In the genomic region with DNA sequence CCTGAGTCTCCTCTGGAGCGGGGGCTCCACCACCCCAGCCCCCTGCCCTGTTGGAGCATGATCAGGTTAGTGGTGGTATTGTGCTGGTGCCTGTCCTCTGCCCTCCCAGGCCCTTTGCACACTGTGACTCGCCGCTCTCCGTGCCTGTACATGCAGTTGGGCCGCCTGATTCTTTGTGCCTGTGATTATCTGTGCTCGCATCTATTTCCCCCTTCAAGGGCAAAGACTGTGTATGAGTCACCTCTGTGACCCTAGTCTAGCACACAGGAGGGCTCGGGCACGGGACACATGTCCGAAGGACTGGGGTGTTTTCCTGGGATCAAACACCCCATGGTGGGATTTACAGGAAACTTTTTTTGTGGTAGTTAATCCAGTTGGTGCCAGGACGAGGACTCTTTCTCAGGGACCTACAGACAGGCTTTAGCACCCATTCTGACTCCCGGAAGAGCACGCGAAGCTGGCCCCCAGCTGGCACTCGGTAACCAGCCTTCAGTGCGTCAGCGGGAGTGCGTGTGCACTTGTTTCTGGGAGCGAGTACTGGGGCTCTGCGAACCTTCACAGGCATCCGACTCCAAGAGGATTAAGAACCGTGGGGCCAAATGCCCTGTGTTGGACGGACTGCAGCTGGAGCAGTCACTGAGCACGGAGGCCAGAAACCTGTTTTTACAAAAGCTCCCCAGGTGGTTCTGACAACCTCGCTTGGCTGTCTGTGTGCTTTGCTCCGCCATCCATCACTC, we compare ENCODE assay signal across 11 cellular contexts. TPM values are rescaled to one million over a fixed set of nuclear protein-coding genes. Genes with fewer than 3 reads are reported as not detected.
DNase-seq lines count a peak whose midpoint lies in the region; ATAC-seq, FAIRE-seq and TF ChIP-seq lines count a peak whose summit lies in the region.
"Had no signal": no experiment of that assay in that cellular context is flagged by ENCODE, and none has a peak within 500 bp of the region (broad histone marks: within the 10 kb centered on the region; RNA-seq: fewer than 3 reads in every experiment).

No MANE protein-coding gene starts in this region.

- H4K8ac ChIP-seq in mesendoderm (ENCODE audit: low read depth, low read length): no peak overlapping the region

- peaks cover 12% of the 10 kb centered on the region; the same call in 1 of the 2 replicates for H3K36me3 Mint-ChIP-seq in HFFc6 (ENCODE audit: low read depth)
- H3K36me3 Mint-ChIP-seq in astrocyte (ENCODE audit: low read depth, unreplicated experiment): peaks cover 7% of the 10 kb centered on the region
- H3K36me3 Mint-ChIP-seq in activated naive CD4-positive, alpha-beta T cell treated with anti-CD3 and anti-CD28 coated beads for 36 hours (ENCODE audit: low read depth): peaks cover 2% of the 10 kb centered on the region
- H3K36me3 Mint-ChIP-seq: naive B cell had no signal

- no peak overlapping the region for H3K4me3 Mint-ChIP-seq in HFFc6
- H3K4me3 Mint-ChIP-seq in astrocyte (ENCODE audit: unreplicated experiment): peak overlapping the region; percentile 10
- no peak overlapping the region for H3K4me3 Mint-ChIP-seq in activated naive CD4-positive, alpha-beta T cell treated with anti-CD3 and anti-CD28 coated beads for 36 hours
- H3K4me3 Mint-ChIP-seq: activated naive CD4-positive, alpha-beta T cell treated with anti-CD3 and anti-CD28 coated beads, Interleukin-2, amount 10 ng/mL, durations not matched to agents 7 days and 5 days had no signal

- no peaks in the 10 kb centered on the region for H3K36me3 ChIP-seq in astrocyte (ENCODE audit: insufficient read depth, low read length)
- H3K36me3 ChIP-seq in heart right ventricle: peaks cover 0 to 8% (median 0%) of the 10 kb centered on the region in 9 donors
- peaks cover 4% of the 10 kb centered on the region for H3K36me3 ChIP-seq in skeletal muscle satellite cell (ENCODE audit: insufficient read depth, low read length)
- no peaks in the 10 kb centered on the region for H3K36me3 ChIP-seq in mesendoderm (ENCODE audit: control insufficient read depth, insufficient read depth, low read length)

- H3K9ac ChIP-seq in astrocyte (ENCODE audit: low read length): peak overlapping the region; percentile 49
- H3K9ac ChIP-seq in skeletal muscle satellite cell (ENCODE audit: low read depth, low read length): peak overlapping the region; percentile 32
- no peak overlapping the region for H3K9ac ChIP-seq in mesendoderm (ENCODE audit: low read length)

- no peak overlapping the region for H2AK5ac ChIP-seq in mesendoderm (ENCODE audit: low read length)

- H3K27ac Mint-ChIP-seq in HFFc6: peak overlapping the region; percentile 88
- H3K27ac Mint-ChIP-seq in astrocyte (ENCODE audit: unreplicated experiment): peak overlapping the region; percentile 43
- H3K27ac Mint-ChIP-seq in activated naive CD4-positive, alpha-beta T cell treated with anti-CD3 and anti-CD28 coated beads for 36 hours: no peak overlapping the region

- H3K27me3 ChIP-seq in astrocyte (ENCODE audit: insufficient read depth, low read length) (no peaks in the 10 kb centered on the region), heart right ventricle (no peaks in the 10 kb centered on the region), skeletal muscle satellite cell (ENCODE audit: control insufficient read depth, insufficient read depth, low read length) (no peaks in the 10 kb centered on the region), mesendoderm (ENCODE audit: insufficient read depth, low read length, poor library complexity) (no peaks in the 10 kb centered on the region)

- intact Hi-C loops in heart right ventricle (cut with DNase I): loop anchor here in 2 of 10 donors (5.0 to 10.0 kb wide), 2 partner anchors 78 to 85 kb away; a partner anchor contains a TSS
- intact Hi-C loops in activated naive CD4-positive, alpha-beta T cell treated with anti-CD3 and anti-CD28 coated beads for 36 hours (cut with micrococcal nuclease): no loop called here

- H3K4me3 ChIP-seq in astrocyte (ENCODE audit: insufficient read depth, low read depth, low read length): no peak overlapping the region
- H3K4me3 ChIP-seq in heart right ventricle: no peak overlapping the region
- H3K4me3 ChIP-seq in skeletal muscle satellite cell (ENCODE audit: low read length): peak overlapping the region; percentile 19
- H3K4me3 ChIP-seq in mesendoderm (ENCODE audit: low read length): no peak overlapping the region

- H3K9me3 Mint-ChIP-seq in HFFc6 (no peaks in the 10 kb centered on the region), astrocyte (ENCODE audit: unreplicated experiment) (no peaks in the 10 kb centered on the region)
- no peaks in the 10 kb centered on the region for H3K9me3 Mint-ChIP-seq in activated naive CD4-positive, alpha-beta T cell treated with anti-CD3 and anti-CD28 coated beads for 36 hours
- H3K9me3 Mint-ChIP-seq: activated naive CD4-positive, alpha-beta T cell treated with anti-CD3 and anti-CD28 coated beads, Interleukin-2, amount 10 ng/mL, durations not matched to agents 7 days and 5 days; naive B cell had no signal

- H2BK120ac ChIP-seq in mesendoderm (ENCODE audit: low read depth, low read length): no peak overlapping the region

- H2AFZ ChIP-seq in astrocyte (ENCODE audit: low read depth, low read length): no peak overlapping the region

- H3K23ac ChIP-seq in mesendoderm (ENCODE audit: low read length): no peak overlapping the region

- no peak overlapping the region for H2BK5ac ChIP-seq in mesendoderm (ENCODE audit: low read length)

- no peak overlapping the region for H3K56ac ChIP-seq in mesendoderm (ENCODE audit: low read length)

- no peak overlapping the region for H3K4ac ChIP-seq in mesendoderm (ENCODE audit: low read depth, low read length)

- CTCF ChIA-PET in activated naive CD4-positive, alpha-beta T cell treated with anti-CD3 and anti-CD28 coated beads for 36 hours (lab: Charles Lee): interaction anchor here (1.2 kb wide), 1 partner anchor 40 kb away, joined by 4 read pairs; no protein-coding TSS in a partner anchor

- H3K79me2 ChIP-seq in astrocyte (ENCODE audit: insufficient read depth, low read length) (peaks cover 99% of the 10 kb centered on the region), mesendoderm (ENCODE audit: control insufficient read depth, insufficient read depth, low read length) (peaks cover 94% of the 10 kb centered on the region)

- FAIRE-seq in astrocyte (lab: Jason Lieb, UNC): no peak

- H3K4me1 ChIP-seq in astrocyte (ENCODE audit: insufficient read depth, low read length) (peaks cover 53% of the 10 kb centered on the region), heart right ventricle (peaks cover 16 to 99% (median 78%) of the 10 kb centered on the region in 9 donors), skeletal muscle satellite cell (ENCODE audit: control insufficient read depth, insufficient read depth, low read length) (peaks cover 57% of the 10 kb centered on the region), mesendoderm (ENCODE audit: control insufficient read depth, low read depth, low read length) (peaks cover 7% of the 10 kb centered on the region)

- H3K18ac ChIP-seq in mesendoderm (ENCODE audit: low read length): no peak overlapping the region

- H2BK15ac ChIP-seq in mesendoderm (replicated peaks; ENCODE audit: low read depth): no peak overlapping the region

- WGBS in heart right ventricle, 2 donors: 79 to 80% methylated on average over 25 of the region's 25 CpGs
- no CpG with 5 or more reads among the region's 25 CpGs for WGBS in mesendoderm (ENCODE audit: extremely low coverage, insufficient coverage, low lambda C conversion rate)

- no peaks in the 10 kb centered on the region for H3K27me3 Mint-ChIP-seq in HFFc6 (ENCODE audit: insufficient read depth)
- H3K27me3 Mint-ChIP-seq in astrocyte (ENCODE audit: low read depth, unreplicated experiment): no peaks in the 10 kb centered on the region
- H3K27me3 Mint-ChIP-seq in activated naive CD4-positive, alpha-beta T cell treated with anti-CD3 and anti-CD28 coated beads for 36 hours (ENCODE audit: low read depth): no peaks in the 10 kb centered on the region
- H3K27me3 Mint-ChIP-seq: activated naive CD4-positive, alpha-beta T cell treated with anti-CD3 and anti-CD28 coated beads, Interleukin-2, amount 10 ng/mL, durations not matched to agents 7 days and 5 days; naive B cell had no signal

- DNase-seq in HFFc6 (no peak), astrocyte (ENCODE audit: low read depth) (no peak), heart right ventricle (no peak), mesendoderm (no peak), SHP77 (lab: John Stamatoyannopoulos, UW) (no peak)
- no peak for DNase-seq in activated naive CD4-positive, alpha-beta T cell treated with anti-CD3 and anti-CD28 coated beads for 36 hours
- DNase-seq: activated naive CD4-positive, alpha-beta T cell treated with anti-CD3 and anti-CD28 coated beads, Interleukin-2, amount 10 ng/mL, durations not matched to agents 7 days and 5 days; naive B cell had no signal

- H3K9me3 ChIP-seq in astrocyte (ENCODE audit: insufficient read depth, low read depth, low read length) (no peaks in the 10 kb centered on the region), heart right ventricle (no peaks in the 10 kb centered on the region), skeletal muscle satellite cell (replicated peaks; ENCODE audit: low read length) (no peaks in the 10 kb centered on the region)

- no peak overlapping the region for H4K5ac ChIP-seq in mesendoderm (ENCODE audit: low read length)

- H3K27ac ChIP-seq in astrocyte (ENCODE audit: low read depth, low read length) (peak overlapping the region; percentile 75), heart right ventricle (peak overlapping the region in 8 of 10 donors; percentile 16 to 75 (median 59)), mesendoderm (ENCODE audit: low read depth, low read length) (no peak overlapping the region)

- peaks cover 62% of the 10 kb centered on the region for H3K4me1 Mint-ChIP-seq in HFFc6 (ENCODE audit: low read depth)
- H3K4me1 Mint-ChIP-seq in astrocyte (ENCODE audit: low read depth, unreplicated experiment): peaks cover 63% of the 10 kb centered on the region
- H3K4me1 Mint-ChIP-seq in activated naive CD4-positive, alpha-beta T cell treated with anti-CD3 and anti-CD28 coated beads for 36 hours (ENCODE audit: low read depth): peaks cover 69% of the 10 kb centered on the region

- ATAC-seq in heart right ventricle (peak in 3 of 8 donors; percentile 18 to 41 (median 37)), GM18868 (IDR thresholded peaks at IDR 0.05; ENCODE audit: unreplicated experiment) (no peak)
- ATAC-seq: activated CD4-positive, CD25-positive, alpha-beta regulatory T cell treated with anti-CD3 and anti-CD28 coated beads, Interleukin-2, amount 50 U/mL, for 24 hours had no signal

- peaks cover 99% of the 10 kb centered on the region for H4K20me1 ChIP-seq in astrocyte (ENCODE audit: insufficient read depth, low read length)

- H3K4me2 ChIP-seq in astrocyte (ENCODE audit: low read length) (peak overlapping the region; percentile 88), skeletal muscle satellite cell (ENCODE audit: low read length) (peak overlapping the region; percentile 78), mesendoderm (ENCODE audit: low read length) (no peak overlapping the region)

- peaks cover 62% of the 10 kb centered on the region for H3K79me1 ChIP-seq in mesendoderm (ENCODE audit: low read length)

- TF ChIP-seq CTCF in HFFc6 (IDR thresholded peaks at IDR 0.05) (no peak), astrocyte (IDR thresholded peaks at IDR 0.05; ENCODE audit: insufficient read depth, low read depth, low read length) (no peak), heart right ventricle (IDR thresholded peaks at IDR 0.05) (no peak)

RNA-seq across cellular contexts. Expression of a gene that starts 6.7 kb away (rescaled TPM):
- total RNA-seq in HFFc6 (2021; fragmentation: NEBNext Ultra II Directional; extraction: Animal tissue kit (Norgen Biotek cat#: 25700)): 10 to 100 TPM; 20.4 to 27.4 (median 21.6) TPM
- 29.1 and 29.2 TPM in 2 replicates for total RNA-seq in astrocyte
- total RNA-seq in heart right ventricle: 10 to 100 TPM; 12.5 to 19.2 (median 15.8) TPM
- polyA plus RNA-seq in heart right ventricle: 10 to 100 TPM; 20.9 to 38.3 TPM
- total RNA-seq in skeletal muscle satellite cell (2012; rRNA removed): 26.0 and 31.9 TPM in 2 replicates
- total RNA-seq in activated naive CD4-positive, alpha-beta T cell treated with anti-CD3 and anti-CD28 coated beads for 36 hours: 10 to 100 TPM; 10.2 to 10.3 TPM
- polyA plus RNA-seq in mesendoderm (2013, experiment 1 of 2): 10.0 TPM
- polyA plus RNA-seq in mesendoderm (2013, experiment 2 of 2): 10.7 TPM

RNA-seq across cellular contexts. Expression of a gene that starts 20.6 kb away (rescaled TPM):
- total RNA-seq in HFFc6 (2021; fragmentation: NEBNext Ultra II Directional; extraction: Animal tissue kit (Norgen Biotek cat#: 25700)): 10 to 100 TPM; 34.3 to 43.4 (median 39.0) TPM
- total RNA-seq in astrocyte: 44.8 and 46.0 TPM in 2 replicates
- total RNA-seq in heart right ventricle: 10 to 100 TPM; 10.7 to 23.5 (median 13.0) TPM
- 10 to 100 TPM; 25.9 to 38.2 TPM for polyA plus RNA-seq in heart right ventricle
- 20.8 and 29.7 TPM in 2 replicates for total RNA-seq in skeletal muscle satellite cell (2012; rRNA removed)
- 10 to 100 TPM; 14.7 to 15.4 TPM for total RNA-seq in activated naive CD4-positive, alpha-beta T cell treated with anti-CD3 and anti-CD28 coated beads for 36 hours
- polyA plus RNA-seq in mesendoderm (2013, experiment 1 of 2): 31.9 TPM
- 35.0 TPM for polyA plus RNA-seq in mesendoderm (2013, experiment 2 of 2)

RNA-seq across cellular contexts. Expression of a gene that starts 23.4 kb away (rescaled TPM):
- under 1 TPM; 0.57 to 0.87 (median 0.65) TPM for total RNA-seq in HFFc6 (2021; fragmentation: NEBNext Ultra II Directional; extraction: Animal tissue kit (Norgen Biotek cat#: 25700))
- total RNA-seq in astrocyte: 3.0 and 3.1 TPM in 2 replicates
- under 1 TPM in 5 of 10 donors, not detected in 5; 0.15 to 0.29 (median 0.21) TPM for total RNA-seq in heart right ventricle
- under 1 TPM; 0.22 to 0.95 TPM for polyA plus RNA-seq in heart right ventricle
- 0.44 TPM in 1 of 2 replicates, not detected in the other for total RNA-seq in skeletal muscle satellite cell (2012; rRNA removed)
- 1 to 10 TPM; 1.1 to 1.4 TPM for total RNA-seq in activated naive CD4-positive, alpha-beta T cell treated with anti-CD3 and anti-CD28 coated beads for 36 hours
- 5.4 TPM for polyA plus RNA-seq in mesendoderm (2013, experiment 1 of 2)
- 5.6 TPM for polyA plus RNA-seq in mesendoderm (2013, experiment 2 of 2)
